8 cellular contexts compared by ENCODE assay signal in the genomic region with DNA sequence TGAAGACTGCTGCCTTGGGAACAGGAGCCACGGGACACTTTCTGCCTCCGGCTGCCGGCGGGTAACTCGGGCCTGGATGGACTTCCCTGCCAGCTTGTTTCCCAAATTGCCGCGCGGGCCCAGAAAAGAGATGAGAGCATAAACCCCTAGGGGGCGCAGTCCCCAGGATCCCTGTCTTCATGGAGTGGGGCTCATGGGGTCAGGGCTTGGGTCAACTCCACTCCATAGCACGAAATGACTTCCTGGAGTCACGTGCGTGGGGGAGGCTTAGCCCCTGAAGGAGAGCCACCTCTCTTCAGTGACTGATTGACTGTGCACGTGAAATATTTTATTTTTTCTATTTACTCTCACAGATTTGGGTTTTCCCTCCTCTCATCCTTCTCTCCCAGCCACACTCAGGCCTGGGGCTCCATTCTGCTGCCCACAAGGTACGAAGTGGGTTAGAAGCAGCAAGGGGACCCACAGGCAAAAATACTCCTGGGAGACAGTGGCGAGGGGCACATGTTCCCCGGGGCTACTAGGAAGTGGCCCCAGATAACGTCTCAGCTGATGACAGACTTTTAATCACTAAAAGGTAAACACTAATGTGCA. TPM values are rescaled to one million over a fixed set of nuclear protein-coding genes. Genes with fewer than 3 reads are reported as not detected.
A peak's percentile ranks its signal among the peaks of the same experiment; 100 is the strongest.
DNase-seq lines count a peak whose midpoint lies in the region; ATAC-seq, FAIRE-seq and TF ChIP-seq lines count a peak whose summit lies in the region.

No MANE protein-coding gene starts in this region.

- H3K4me3 ChIP-seq in AG10803 (ENCODE audit: low read length) (no peak overlapping the region), GM06990 (replicated peaks; ENCODE audit: low read depth, low read length) (no peak overlapping the region), SJCRH30 (no peak overlapping the region), gastroesophageal sphincter (no peak overlapping the region)

- H3K27me3 ChIP-seq in GM06990 (replicated peaks; ENCODE audit: control insufficient read depth, insufficient read depth, low read length) (no peaks in the 10 kb centered on the region), SJCRH30 (no peaks in the 10 kb centered on the region), gastroesophageal sphincter (peaks cover 15% of the 10 kb centered on the region)

- no peak for TF ChIP-seq POLR2A in gastroesophageal sphincter (IDR thresholded peaks at IDR 0.05)

- H3K36me3 ChIP-seq in GM06990 (ENCODE audit: control insufficient read depth, insufficient read depth, low read length): no peaks in the 10 kb centered on the region
- peaks cover 86% of the 10 kb centered on the region for H3K36me3 ChIP-seq in SJCRH30
- H3K36me3 ChIP-seq in gastroesophageal sphincter: peaks cover 0 to 23% of the 10 kb centered on the region in 2 donors

- peak; percentile 58 for TF ChIP-seq CTCF in AG10803 (conservative IDR thresholded peaks at IDR 0.05; ENCODE audit: low read length)
- TF ChIP-seq CTCF in GM06990 (IDR thresholded peaks at IDR 0.05; ENCODE audit: insufficient read depth, low read length, poor library complexity, severe bottlenecking): peak; percentile 61
- peak in 3 of 4 experiments; percentile 7 to 56 (median 21) for TF ChIP-seq CTCF in gastroesophageal sphincter (IDR thresholded peaks at IDR 0.05)

- ATAC-seq in gastroesophageal sphincter (no peak), HG03139 (IDR thresholded peaks at IDR 0.05; ENCODE audit: unreplicated experiment) (no peak)

- no peak for FAIRE-seq in frontal cortex (lab: Jason Lieb, UNC)

- DNase-seq in AG10803 (ENCODE audit: low read depth): no peak
- DNase-seq in GM06990 (ENCODE audit: extremely low read depth, insufficient read length): no peak
- DNase-seq in SJCRH30: peak; percentile 48 to 63
- DNase-seq in frontal cortex (ENCODE audit: low spot score in 2 of 2): no peak
- DNase-seq in cerebellar nuclear complex (lab: John Stamatoyannopoulos, UW): no peak
- DNase-seq in central memory CD4-positive, alpha-beta T cell: no peak

- WGBS in gastroesophageal sphincter (ENCODE audit: low coverage in 1 of 2), 2 donors: 79 to 89% methylated on average over 4 to 7 of the region's 17 CpGs

- H3K27ac ChIP-seq in SJCRH30 (no peak overlapping the region), gastroesophageal sphincter (peak overlapping the region in 1 of 4 donors; percentile 41)

- H3K9me3 ChIP-seq in SJCRH30 (replicated peaks): no peaks in the 10 kb centered on the region
- no peaks in the 10 kb centered on the region for H3K9me3 ChIP-seq in gastroesophageal sphincter

- TF ChIP-seq EP300 in gastroesophageal sphincter (IDR thresholded peaks at IDR 0.05): no peak

- peaks cover 27% of the 10 kb centered on the region for H3K4me1 ChIP-seq in SJCRH30
- peaks cover 0 to 44% (median 28%) of the 10 kb centered on the region in 3 donors for H3K4me1 ChIP-seq in gastroesophageal sphincter

RNA-seq across cellular contexts. Expression of gene PGF, which starts 10.0 kb away (rescaled TPM):
- 115 and 120 TPM in 2 replicates for total RNA-seq in SJCRH30 (2014; rRNA removed; shearing (Covaris generic))
- 10 to 100 TPM; 11.2 to 21.0 (median 16.5) TPM for total RNA-seq in gastroesophageal sphincter
- 2.9 TPM for total RNA-seq in frontal cortex

RNA-seq across cellular contexts. Expression of gene RPS6KL1, which starts 22.3 kb away (rescaled TPM):
- total RNA-seq in SJCRH30 (2014; rRNA removed; shearing (Covaris generic)): 1.8 TPM in 2 replicates
- total RNA-seq in gastroesophageal sphincter: 10 to 100 TPM in 1 of 4 donors, 1 to 10 TPM in 3; 4.0 to 10.2 (median 8.2) TPM
- 23.6 TPM for total RNA-seq in frontal cortex

RNA-seq across cellular contexts. Expression of gene EIF2B2, which starts 57.4 kb away (rescaled TPM):
- 56.8 and 64.7 TPM in 2 replicates for total RNA-seq in SJCRH30 (2014; rRNA removed; shearing (Covaris generic))
- 10 to 100 TPM; 28.1 to 56.2 (median 36.6) TPM for total RNA-seq in gastroesophageal sphincter
- total RNA-seq in frontal cortex: 26.5 TPM

Comparison
In these comparisons a context has a peak if more than half of its experiments do, and no peak if none do; other contexts are left out.
1. DNase-seq: peak in SJCRH30 (2 of 2); none in AG10803 (single experiment), GM06990 (single experiment), frontal cortex (0 of 2), cerebellar nuclear complex (0 of 2) and central memory CD4-positive, alpha-beta T cell (single experiment).
2. Peak in every context shown above with its lines, with median percentiles within 50 percentile points of each other: CTCF ChIP-seq.